In genomic region chr9:134531251-134531970, GRCh38 we compare ENCODE assay signal across 21 cellular contexts.
DNase-seq lines count a peak whose midpoint lies in the region; ATAC-seq and TF ChIP-seq lines count a peak whose summit lies in the region.
"Had no signal": no experiment of that assay in that cellular context is flagged by ENCODE, and none has a peak within 500 bp of the region (broad histone marks: within the 10 kb centered on the region; RNA-seq: fewer than 3 reads in every experiment).

No MANE protein-coding gene starts in this region.

- H3K27ac ChIP-seq in mesenchymal stem cell (ENCODE audit: low read length, poor library complexity, severe bottlenecking) (no peak overlapping the region), vagina (peak overlapping the region; percentile 33), OCI-LY7 (ENCODE audit: low read depth, low read length, poor library complexity, severe bottlenecking) (no peak overlapping the region)
- H3K27ac ChIP-seq: 22Rv1, C4-2B, SJSA1 had no signal

- H3K4me3 ChIP-seq in cardiac fibroblast (replicated peaks in 1 of 2; ENCODE audit: low read depth in 2 of 2, low read length in 2 of 2): no peak overlapping the region
- no peak overlapping the region for H3K4me3 ChIP-seq in mesenchymal stem cell (ENCODE audit: insufficient read depth in 1 of 2, low read depth in 1 of 2, low read length in 2 of 2)
- no peak overlapping the region for H3K4me3 ChIP-seq in vagina
- H3K4me3 ChIP-seq in OCI-LY7 (ENCODE audit: low read depth, low read length, poor library complexity, severe bottlenecking): no peak overlapping the region
- H3K4me3 ChIP-seq: HAP-1, MG63, SJSA1 had no signal

- no peak overlapping the region for H2AK5ac ChIP-seq in mesenchymal stem cell (ENCODE audit: low read length, severe bottlenecking)

- H3K27me3 ChIP-seq in mesenchymal stem cell (ENCODE audit: control insufficient read depth in 1 of 2, insufficient read depth in 1 of 2, low read length in 2 of 2) (no peaks in the 10 kb centered on the region), vagina (no peaks in the 10 kb centered on the region)
- H3K27me3 ChIP-seq: MG63, SJSA1 had no signal

- no TSS peak for BruUV-seq in OCI-LY7 (replicated peaks; lab: Mats Ljungman, UMichigan)

- H2AFZ ChIP-seq in mesenchymal stem cell (ENCODE audit: low read depth, low read length): no peak overlapping the region
- no peak overlapping the region for H2AFZ ChIP-seq in OCI-LY7 (ENCODE audit: low read length)

- H3K79me2 ChIP-seq in OCI-LY7 (ENCODE audit: insufficient read depth, low read depth, low read length): no peaks in the 10 kb centered on the region

- H3K9me3 ChIP-seq in mesenchymal stem cell (ENCODE audit: control insufficient read depth, low read length): peaks cover 9% of the 10 kb centered on the region
- H3K9me3 ChIP-seq in vagina: no peaks in the 10 kb centered on the region
- no peaks in the 10 kb centered on the region for H3K9me3 ChIP-seq in OCI-LY7 (ENCODE audit: low read length)
- H3K9me3 ChIP-seq: HAP-1 had no signal

- H3K23ac ChIP-seq in mesenchymal stem cell (ENCODE audit: low read length in 2 of 2): no peak overlapping the region

- DNase-seq in activated effector memory CD4-positive, alpha-beta T cell treated with anti-CD3 and anti-CD28 coated beads, Interleukin-2, amount 50 U/mL, for 16 hours: peak; percentile 1
- no peak for DNase-seq in activated effector memory CD4-positive, alpha-beta T cell treated with Interleukin-2 at 50 U/mL for 16 hours
- DNase-seq in cardiac fibroblast (ENCODE audit: low read depth in 2 of 2): peak in 1 of 2 donors; percentile 48
- peak; percentile 35 for DNase-seq in mesenchymal stem cell
- DNase-seq in vagina (ENCODE audit: extremely low spot score in 2 of 2): no peak
- DNase-seq in OCI-LY7 (ENCODE audit: low spot score): no peak
- DNase-seq in ureter (ENCODE audit: low spot score): no peak
- DNase-seq: AML-193, DMS79, Kasumi-1, MG63, NCI-H1048, NCI-H1436 treated with DMSO at 0.1 percent for 48 hours, NCI-H2029, NCI-H526 had no signal

- WGBS in mesenchymal stem cell: 78% methylated on average over 7 of the region's 9 CpGs

- no peaks in the 10 kb centered on the region for H4K20me1 ChIP-seq in OCI-LY7 (ENCODE audit: insufficient read depth, low read length)

- no peak overlapping the region for H2BK5ac ChIP-seq in mesenchymal stem cell (ENCODE audit: low read depth, low read length, poor library complexity, severe bottlenecking)

- CTCF ChIA-PET in OCI-LY7 (lab: Charles Lee; ENCODE audit: unreplicated experiment): no interaction called here

- no peak overlapping the region for H4K91ac ChIP-seq in mesenchymal stem cell (ENCODE audit: low read length)

- H3K9ac ChIP-seq in mesenchymal stem cell (ENCODE audit: low read length): peak overlapping the region; percentile 66

- no peak for ATAC-seq in HG02798 (IDR thresholded peaks at IDR 0.05; ENCODE audit: poor library complexity, unreplicated experiment)
- ATAC-seq: Panc1 had no signal

- no peak overlapping the region for H2BK15ac ChIP-seq in mesenchymal stem cell (ENCODE audit: low read depth, poor library complexity, severe bottlenecking)

- TF ChIP-seq CTCF in cardiac fibroblast (IDR thresholded peaks at IDR 0.05; ENCODE audit: low read depth, low read length) (peak; percentile 16), vagina (IDR thresholded peaks at IDR 0.05) (no peak), OCI-LY7 (conservative IDR thresholded peaks at IDR 0.05; ENCODE audit: low read length) (no peak)

- intact Hi-C loops in vagina (cut with DNase I): no loop called here
- intact Hi-C loops in OCI-LY7 (cut with micrococcal nuclease; ENCODE audit: unreplicated experiment): no loop called here

- H2BK120ac ChIP-seq in mesenchymal stem cell (ENCODE audit: low read depth, low read length): no peak overlapping the region

- H3K79me1 ChIP-seq in mesenchymal stem cell (replicated peaks; ENCODE audit: low read length, poor library complexity, severe bottlenecking): no peaks in the 10 kb centered on the region

- H3K18ac ChIP-seq in mesenchymal stem cell (ENCODE audit: low read depth in 1 of 2, low read length in 2 of 2): no peak overlapping the region

- peaks cover 24% of the 10 kb centered on the region for H3K4me1 ChIP-seq in mesenchymal stem cell (ENCODE audit: control insufficient read depth, insufficient read depth, low read depth, low read length)
- peaks cover 26% of the 10 kb centered on the region for H3K4me1 ChIP-seq in vagina
- no peaks in the 10 kb centered on the region for H3K4me1 ChIP-seq in OCI-LY7 (ENCODE audit: insufficient read depth, low read length, poor library complexity, severe bottlenecking)
- H3K4me1 ChIP-seq: HAP-1 had no signal

- no peak for TF ChIP-seq POLR2A in vagina (IDR thresholded peaks at IDR 0.05)

- H3K14ac ChIP-seq in mesenchymal stem cell (ENCODE audit: low read length in 2 of 2): no peak overlapping the region

- H3K36me3 ChIP-seq in mesenchymal stem cell (ENCODE audit: control insufficient read depth in 1 of 2, insufficient read depth in 2 of 2, low read depth in 1 of 2, low read length in 2 of 2): no peaks in the 10 kb centered on the region
- H3K36me3 ChIP-seq in vagina: no peaks in the 10 kb centered on the region
- H3K36me3 ChIP-seq in OCI-LY7 (ENCODE audit: insufficient read depth, low read length): no peaks in the 10 kb centered on the region
- H3K36me3 ChIP-seq: HAP-1, MG63, SJSA1 had no signal

- H3K4ac ChIP-seq in mesenchymal stem cell (ENCODE audit: low read depth in 1 of 2, low read length in 2 of 2): no peak overlapping the region

- H2BK12ac ChIP-seq in mesenchymal stem cell (ENCODE audit: low read length in 2 of 2): peak overlapping the region in 1 of 2 experiments; percentile 2

- H3K9me2 ChIP-seq in OCI-LY7 (ENCODE audit: insufficient read depth, low read length): no peaks in the 10 kb centered on the region

- POLR2A ChIA-PET in OCI-LY7 (lab: Charles Lee): no interaction called here

- H3K4me2 ChIP-seq in mesenchymal stem cell (ENCODE audit: low read length, poor library complexity, severe bottlenecking) (no peak overlapping the region), OCI-LY7 (ENCODE audit: low read length) (no peak overlapping the region)

- no peak overlapping the region for H4K8ac ChIP-seq in mesenchymal stem cell (ENCODE audit: low read length)

Comparison
In these comparisons a context has a peak if more than half of its experiments do, and no peak if none do; other contexts are left out.
1. DNase-seq: peak in activated effector memory CD4-positive, alpha-beta T cell treated with anti-CD3 and anti-CD28 coated beads, Interleukin-2, amount 50 U/mL, for 16 hours (single experiment) and mesenchymal stem cell (single experiment); none in activated effector memory CD4-positive, alpha-beta T cell treated with Interleukin-2 at 50 U/mL for 16 hours (single experiment), vagina (0 of 2), OCI-LY7 (single experiment) and ureter (single experiment).